Comparison of ENCODE assay signal across 4 cellular contexts in the genomic region with DNA sequence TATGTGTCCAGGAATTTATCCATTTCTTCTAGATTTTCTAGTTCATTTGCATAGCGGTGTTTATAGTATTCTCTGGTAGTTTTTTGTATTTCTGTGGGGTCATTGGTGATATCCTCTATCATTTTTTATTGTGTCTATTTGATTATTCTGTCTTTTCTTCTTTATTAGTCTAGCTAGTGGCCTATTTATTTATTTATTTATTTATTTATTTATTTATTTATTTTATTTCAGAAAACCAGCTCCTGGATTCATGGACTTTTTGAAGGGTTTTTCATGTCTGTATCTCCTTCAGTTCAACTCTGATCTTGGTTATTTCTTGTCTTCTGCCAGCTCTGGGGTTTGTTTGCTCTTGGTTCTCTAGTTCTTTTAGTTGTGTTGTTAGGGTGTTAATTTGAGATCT. TPM values are rescaled to one million over a fixed set of nuclear protein-coding genes. Genes with fewer than 3 reads are reported as not detected.
A peak's percentile ranks its signal among the peaks of the same experiment; 100 is the strongest.
DNase-seq lines count a peak whose midpoint lies in the region; ATAC-seq, FAIRE-seq and TF ChIP-seq lines count a peak whose summit lies in the region.
"Not testable (repeated sequence)": the region's sequence is repeated elsewhere in the genome, so short reads cannot be mapped to it uniquely, and the experiment has no call there.

No MANE protein-coding gene starts in this region.

- TF ChIP-seq CTCF in A549 (IDR thresholded peaks at IDR 0.05); HEK293 (tag by site-specific recombination; IDR thresholded peaks at IDR 0.05): not testable (repeated sequence)

- H3K9me3 ChIP-seq in A549; HEK293 (ENCODE audit: control insufficient read depth, insufficient read depth, low read depth, low read length): not testable (repeated sequence)

- not testable (repeated sequence) for H3K27ac ChIP-seq in A549; HEK293 (ENCODE audit: extremely low read depth, low read depth, low read length)

- WGBS in A549 (ENCODE audit: missing lambda C conversion rate), result 80% methylated on average over 1 of the region's 1 CpG

- not testable (repeated sequence) for TF ChIP-seq RAD21 in A549 (conservative IDR thresholded peaks at IDR 0.05 in 1 of 2, IDR thresholded peaks at IDR 0.05 in 1 of 2)

- POLR2A ChIA-PET in A549 (lab: Yijun Ruan, JAX); HEK293 (lab: Yijun Ruan, JAX): not testable (repeated sequence)

- not testable (repeated sequence) for H3K4me2 ChIP-seq in A549

- H3K4me3 ChIP-seq in A549; HEK293 (ENCODE audit: low read depth, low read length): not testable (repeated sequence)

- H3K4me1 ChIP-seq in A549; HEK293 (ENCODE audit: control insufficient read depth, insufficient read depth, low read length): not testable (repeated sequence)

- H3K36me3 ChIP-seq in HEK293 (ENCODE audit: control insufficient read depth in 2 of 2, insufficient read depth in 1 of 2, low read length in 2 of 2), result not testable (repeated sequence)

- not testable (repeated sequence) for DNase-seq in A549 (ENCODE audit: low read depth in 1 of 2, low spot score in 1 of 2)

- CTCF ChIA-PET in A549 (lab: Yijun Ruan, JAX); HEK293 (lab: Yijun Ruan, JAX): not testable (repeated sequence)

- not testable (repeated sequence) for TF ChIP-seq EP300 in A549 (IDR thresholded peaks at IDR 0.05)

- not testable (repeated sequence) for TF ChIP-seq POLR2A in A549 (IDR thresholded peaks at IDR 0.05; ENCODE audit: low read length)

- ATAC-seq in A549, result not testable (repeated sequence)

- not testable (repeated sequence) for FAIRE-seq in A549 (lab: Jason Lieb, UNC)
- peak; percentile 95 for FAIRE-seq in colon (lab: Jason Lieb, UNC)
- peak; percentile 47 for FAIRE-seq in islet of Langerhans (lab: Jason Lieb, UNC)

TF ChIP-seq in A549, 52 proteins besides CTCF, POLR2A, EP300 and RAD21:
- 0 out of 2 replicates have a peak, but pooled peaks have one; percentile 16 for TF ChIP-seq ZC3H11A (IDR thresholded peaks at IDR 0.05)

TF ChIP-seq in HEK293, 187 proteins besides CTCF, POLR2A, EP300 and RAD21 (continues in another document):
- peak; percentile 48 for TF ChIP-seq ZNF426 (tag by site-specific recombination; IDR thresholded peaks at IDR 0.05)
- TF ChIP-seq ZNF654 (tag by site-specific recombination; IDR thresholded peaks at IDR 0.05; ENCODE audit: low read depth), result peak; percentile 34
- TF ChIP-seq ZNF623 (tag by site-specific recombination; IDR thresholded peaks at IDR 0.05), result peak; percentile 40; the same call in 1 of the 2 replicates
- peak; percentile 44 for TF ChIP-seq ZNF510 (tag by site-specific recombination; IDR thresholded peaks at IDR 0.05; ENCODE audit: insufficient replicate concordance)
- TF ChIP-seq ZNF518A (tag by site-specific recombination; conservative IDR thresholded peaks at IDR 0.05; ENCODE audit: low read depth), result peak; percentile 72; the same call in 1 of the 2 replicates
- 0 out of 2 replicates have a peak, but pooled peaks have one; percentile 53 for TF ChIP-seq ZNF560 (tag by site-specific recombination; IDR thresholded peaks at IDR 0.05; ENCODE audit: borderline replicate concordance)
- TF ChIP-seq ZNF202 (tag by site-specific recombination; IDR thresholded peaks at IDR 0.05; ENCODE audit: borderline replicate concordance), result peak; percentile 46; the same call in 1 of the 2 replicates
- TF ChIP-seq ZBTB11 (tag by site-specific recombination; conservative IDR thresholded peaks at IDR 0.05; ENCODE audit: low read depth), result peak; percentile 64
- TF ChIP-seq, protein P1, sequence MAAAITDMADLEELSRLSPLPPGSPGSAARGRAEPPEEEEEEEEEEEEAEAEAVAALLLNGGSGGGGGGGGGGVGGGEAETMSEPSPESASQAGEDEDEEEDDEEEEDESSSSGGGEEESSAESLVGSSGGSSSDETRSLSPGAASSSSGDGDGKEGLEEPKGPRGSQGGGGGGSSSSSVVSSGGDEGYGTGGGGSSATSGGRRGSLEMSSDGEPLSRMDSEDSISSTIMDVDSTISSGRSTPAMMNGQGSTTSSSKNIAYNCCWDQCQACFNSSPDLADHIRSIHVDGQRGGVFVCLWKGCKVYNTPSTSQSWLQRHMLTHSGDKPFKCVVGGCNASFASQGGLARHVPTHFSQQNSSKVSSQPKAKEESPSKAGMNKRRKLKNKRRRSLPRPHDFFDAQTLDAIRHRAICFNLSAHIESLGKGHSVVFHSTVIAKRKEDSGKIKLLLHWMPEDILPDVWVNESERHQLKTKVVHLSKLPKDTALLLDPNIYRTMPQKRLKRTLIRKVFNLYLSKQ (tag by site-specific recombination; IDR thresholded peaks at IDR 0.05; ENCODE audit: borderline replicate concordance), result 0 out of 2 replicates have a peak, but pooled peaks have one; percentile 46

RNA-seq across cellular contexts. Expression of gene GPRASP1, which starts 26.2 kb away (rescaled TPM):
- polyA plus RNA-seq in A549 (2011; rRNA removed) (0.78 and 0.87 TPM in 2 replicates), A549 (2017; fragmentation: RNase III; extraction: RNeasy Plus Mini Kit Qiagen cat#74134 plus additional on column Dnase treatment) (0.47 to 0.63 TPM (median 0.50 TPM) in 3 replicates)
- 0.13 and 0.14 TPM in 2 replicates for polyA plus RNA-seq in A549 (2012; cell fraction: cytosol; rRNA removed)
- 0.59 and 1.1 TPM in 2 replicates for polyA plus RNA-seq in A549 (2012; cell fraction: nucleus; rRNA removed)
- polyA minus RNA-seq in A549 (2011; rRNA and poly(A)+ RNA removed), result 2.1 and 2.3 TPM in 2 replicates

RNA-seq across cellular contexts. Expression of gene GPRASP2, which starts 34.8 kb away (rescaled TPM):
- polyA plus RNA-seq in A549 (2011; rRNA removed) (6.3 and 6.7 TPM in 2 replicates), A549 (2017; fragmentation: RNase III; extraction: RNeasy Plus Mini Kit Qiagen cat#74134 plus additional on column Dnase treatment) (5.7 to 6.1 TPM (median 5.9 TPM) in 3 replicates)
- polyA plus RNA-seq in A549 (2012; cell fraction: cytosol; rRNA removed), result 3.3 and 3.6 TPM in 2 replicates
- polyA plus RNA-seq in A549 (2012; cell fraction: nucleus; rRNA removed), result 2.5 and 3.6 TPM in 2 replicates
- polyA minus RNA-seq in A549 (2011; rRNA and poly(A)+ RNA removed), result 6.7 and 8.1 TPM in 2 replicates

RNA-seq across cellular contexts. Expression of gene GPRASP3, which starts 43.1 kb away (rescaled TPM):
- polyA plus RNA-seq in A549 (2011; rRNA removed) (4.4 and 4.6 TPM in 2 replicates), A549 (2017; fragmentation: RNase III; extraction: RNeasy Plus Mini Kit Qiagen cat#74134 plus additional on column Dnase treatment) (4.7 to 5.0 TPM (median 4.9 TPM) in 3 replicates)
- 1.0 and 1.5 TPM in 2 replicates for polyA plus RNA-seq in A549 (2012; cell fraction: cytosol; rRNA removed)
- polyA plus RNA-seq in A549 (2012; cell fraction: nucleus; rRNA removed), result 0.64 and 1.1 TPM in 2 replicates
- polyA minus RNA-seq in A549 (2011; rRNA and poly(A)+ RNA removed), result 4.8 and 5.0 TPM in 2 replicates
